8 cellular contexts compared by ENCODE assay signal in genomic region chr17:81309140-81309858, GRCh38. TPM values are rescaled to one million over a fixed set of nuclear protein-coding genes. Genes with fewer than 3 reads are reported as not detected.
DNase-seq lines count a peak whose midpoint lies in the region; ATAC-seq and TF ChIP-seq lines count a peak whose summit lies in the region.

No MANE protein-coding gene starts in this region.

- ATAC-seq in activated CD8-positive, alpha-beta T cell treated with anti-CD3 and anti-CD28 coated beads for 36 hours = peak; percentile 92
- ATAC-seq in foreskin keratinocyte (peak; percentile 40), HG03469 (IDR thresholded peaks at IDR 0.05; ENCODE audit: unreplicated experiment) (no peak), HG02885 (IDR thresholded peaks at IDR 0.05; ENCODE audit: poor library complexity, unreplicated experiment) (no peak), HG02840 (IDR thresholded peaks at IDR 0.05; ENCODE audit: low FRiP score, unreplicated experiment) (no peak)

- H3K36me3 Mint-ChIP-seq in activated CD8-positive, alpha-beta T cell treated with anti-CD3 and anti-CD28 coated beads for 36 hours (ENCODE audit: low read depth) = no peaks in the 10 kb centered on the region
- no peaks in the 10 kb centered on the region for H3K36me3 Mint-ChIP-seq in nephron (ENCODE audit: low read depth)

- CTCF ChIA-PET in activated CD8-positive, alpha-beta T cell treated with anti-CD3 and anti-CD28 coated beads for 36 hours (lab: Charles Lee) = interaction anchor here (0.7 kb wide), 1 partner anchor 17 kb away, joined by 4 read pairs; no protein-coding TSS in a partner anchor

- POLR2A ChIA-PET in activated CD8-positive, alpha-beta T cell treated with anti-CD3 and anti-CD28 coated beads for 36 hours (lab: Charles Lee) = interaction anchor here (0.6 kb wide), 1 partner anchor 14 kb away, joined by 3 read pairs; the partner anchor contains the start of gene SLC38A10

- no peak overlapping the region for H3K4me3 Mint-ChIP-seq in activated CD8-positive, alpha-beta T cell treated with anti-CD3 and anti-CD28 coated beads for 36 hours
- peak overlapping the region; percentile 29 to 63 (median 49) for H3K4me3 Mint-ChIP-seq in nephron

- no peak overlapping the region for H3K27ac ChIP-seq in foreskin keratinocyte

- H3K27me3 Mint-ChIP-seq in activated CD8-positive, alpha-beta T cell treated with anti-CD3 and anti-CD28 coated beads for 36 hours = peaks cover 3% of the 10 kb centered on the region
- peaks cover 3% of the 10 kb centered on the region for H3K27me3 Mint-ChIP-seq in nephron (ENCODE audit: low read depth)

- no peak overlapping the region for H3K27ac Mint-ChIP-seq in activated CD8-positive, alpha-beta T cell treated with anti-CD3 and anti-CD28 coated beads for 36 hours
- H3K27ac Mint-ChIP-seq in nephron = peak overlapping the region; percentile 78 to 99 (median 95)

- no peaks in the 10 kb centered on the region for H3K9me3 Mint-ChIP-seq in activated CD8-positive, alpha-beta T cell treated with anti-CD3 and anti-CD28 coated beads for 36 hours
- no peaks in the 10 kb centered on the region for H3K9me3 Mint-ChIP-seq in nephron

- TF ChIP-seq CTCF in activated CD8-positive, alpha-beta T cell treated with anti-CD3 and anti-CD28 coated beads for 36 hours (IDR thresholded peaks at IDR 0.05) = peak; percentile 41
- TF ChIP-seq CTCF in foreskin keratinocyte (conservative IDR thresholded peaks at IDR 0.05) (peak; percentile 61), nephron (IDR thresholded peaks at IDR 0.05; ENCODE audit: unreplicated experiment in 3 of 3) (peak; percentile 45 to 59 (median 48))

- peak; percentile 84 for DNase-seq in ELF-1 (ENCODE audit: low read depth, low spot score)
- DNase-seq in Kasumi-1 (lab: John Stamatoyannopoulos, UW) = peak; percentile 63 to 80
- DNase-seq in activated CD8-positive, alpha-beta T cell treated with anti-CD3 and anti-CD28 coated beads for 36 hours = peak; percentile 78
- DNase-seq in foreskin keratinocyte = peak in 1 of 2 donors; percentile 37

- H3K27me3 ChIP-seq in foreskin keratinocyte = peaks cover 4% of the 10 kb centered on the region

- intact Hi-C loops in activated CD8-positive, alpha-beta T cell treated with anti-CD3 and anti-CD28 coated beads for 36 hours (cut with micrococcal nuclease) = no loop called here

- H3K4me1 ChIP-seq in foreskin keratinocyte = peaks cover 15% of the 10 kb centered on the region

- H3K4me1 Mint-ChIP-seq in activated CD8-positive, alpha-beta T cell treated with anti-CD3 and anti-CD28 coated beads for 36 hours (ENCODE audit: low read depth) = peaks cover 4% of the 10 kb centered on the region
- peaks cover 32% of the 10 kb centered on the region for H3K4me1 Mint-ChIP-seq in nephron

RNA-seq across cellular contexts. Expression of gene SLC38A10, which starts 14.2 kb away (rescaled TPM):
- total RNA-seq in activated CD8-positive, alpha-beta T cell treated with anti-CD3 and anti-CD28 coated beads for 36 hours = 10 to 100 TPM; 42.7 to 45.4 TPM
- 36.6 and 41.3 TPM in 2 replicates for total RNA-seq in foreskin keratinocyte
- polyA plus RNA-seq in foreskin keratinocyte = 35.3 and 38.3 TPM in 2 replicates

Comparison
In these comparisons a context has a peak if more than half of its experiments do, and no peak if none do; other contexts are left out.
1. ATAC-seq: peak in activated CD8-positive, alpha-beta T cell treated with anti-CD3 and anti-CD28 coated beads for 36 hours (single experiment) and foreskin keratinocyte (single experiment); none in HG03469 (single experiment), HG02885 (single experiment) and HG02840 (single experiment).
2. Peak in every context shown above with its lines, with median percentiles within 50 percentile points of each other: CTCF ChIP-seq.